ENCODE assay signal across 8 cellular contexts in genomic region chr2:202911203-202911512, GRCh38. TPM values are rescaled to one million over a fixed set of nuclear protein-coding genes. Genes with fewer than 3 reads are reported as not detected.
DNase-seq lines count a peak whose midpoint lies in the region; ATAC-seq, FAIRE-seq and TF ChIP-seq lines count a peak whose summit lies in the region.

No MANE protein-coding gene starts in this region.

- no peak for TF ChIP-seq POLR2A in A549 (IDR thresholded peaks at IDR 0.05; ENCODE audit: low read length)

- H3K4me2 ChIP-seq in A549 = peak overlapping the region; percentile 81

- intact Hi-C loops in left ventricle myocardium inferior (cut with micrococcal nuclease) = no loop called here

- H3K4me3 ChIP-seq in A549 (peak overlapping the region; percentile 84), left ventricle myocardium inferior (peak overlapping the region; percentile 82)

- H3K9me3 ChIP-seq in A549 (no peaks in the 10 kb centered on the region), T-helper 17 cell (ENCODE audit: control insufficient read depth, low read length, poor library complexity, severe bottlenecking) (no peaks in the 10 kb centered on the region), left ventricle myocardium inferior (replicated peaks) (no peaks in the 10 kb centered on the region)

- FAIRE-seq in A549 (lab: Jason Lieb, UNC) = no peak

- peaks cover 17% of the 10 kb centered on the region for H3K4me1 Mint-ChIP-seq in T-helper 17 cell
- H3K4me1 Mint-ChIP-seq in stimulated activated effector memory CD8-positive, alpha-beta T cell treated with anti-CD3 and anti-CD28 coated beads, Interleukin-12 subunit alpha, Interleukin-12 subunit beta, amount 100 ng/mL, for 72 hours = peaks cover 29% of the 10 kb centered on the region

- DNase-seq in A549 (ENCODE audit: low read depth in 1 of 2, low spot score in 1 of 2) = no peak
- DNase-seq in T-helper 17 cell = no peak
- DNase-seq in left ventricle myocardium inferior = no peak
- no peak for DNase-seq in stimulated activated effector memory CD8-positive, alpha-beta T cell treated with anti-CD3 and anti-CD28 coated beads, Interleukin-12 subunit alpha, Interleukin-12 subunit beta, amount 100 ng/mL, for 72 hours (ENCODE audit: low spot score in 2 of 2)
- DNase-seq in NOMO-1 treated with DMSO at 0.1 percent for 48 hours (lab: John Stamatoyannopoulos, UW; ENCODE audit: unreplicated experiment) = no peak
- no peak for DNase-seq in middle frontal gyrus (ENCODE audit: extremely low spot score, low spot score)
- DNase-seq in NCI-H526 treated with DMSO at 0.1 percent for 48 hours (lab: John Stamatoyannopoulos, UW) = no peak

- ATAC-seq in A549 = peak; percentile 14 to 28; a peak in 5 of 6 replicates
- ATAC-seq in GM21717 (IDR thresholded peaks at IDR 0.05; ENCODE audit: unreplicated experiment) = peak; percentile 13
- ATAC-seq in T-helper 17 cell = no peak
- peak; percentile 5 for ATAC-seq in stimulated activated effector memory CD8-positive, alpha-beta T cell treated with anti-CD3 and anti-CD28 coated beads, Interleukin-12 subunit alpha, Interleukin-12 subunit beta, amount 100 ng/mL, for 72 hours

- CTCF ChIA-PET in A549 (lab: Yijun Ruan, JAX) = interaction anchor here (1.0 to 1.4 kb wide), 3 partner anchors 38 to 338 kb away, joined by 3 to 4 read pairs (median 4); no protein-coding TSS in a partner anchor

- no peak for TF ChIP-seq RAD21 in A549 (conservative IDR thresholded peaks at IDR 0.05 in 1 of 2, IDR thresholded peaks at IDR 0.05 in 1 of 2)

- H3K36me3 Mint-ChIP-seq in T-helper 17 cell (ENCODE audit: low read depth) = peaks cover 2% of the 10 kb centered on the region
- H3K36me3 Mint-ChIP-seq in stimulated activated effector memory CD8-positive, alpha-beta T cell treated with anti-CD3 and anti-CD28 coated beads, Interleukin-12 subunit alpha, Interleukin-12 subunit beta, amount 100 ng/mL, for 72 hours = peaks cover 28% of the 10 kb centered on the region

- no peaks in the 10 kb centered on the region for H3K27me3 Mint-ChIP-seq in T-helper 17 cell

- H3K4me3 Mint-ChIP-seq in T-helper 17 cell = peak overlapping the region; percentile 97
- H3K4me3 Mint-ChIP-seq in stimulated activated effector memory CD8-positive, alpha-beta T cell treated with anti-CD3 and anti-CD28 coated beads, Interleukin-12 subunit alpha, Interleukin-12 subunit beta, amount 100 ng/mL, for 72 hours = peak overlapping the region; percentile 89

- H3K27ac Mint-ChIP-seq in T-helper 17 cell = peak overlapping the region; percentile 95
- H3K27ac Mint-ChIP-seq in stimulated activated effector memory CD8-positive, alpha-beta T cell treated with anti-CD3 and anti-CD28 coated beads, Interleukin-12 subunit alpha, Interleukin-12 subunit beta, amount 100 ng/mL, for 72 hours = peak overlapping the region; percentile 94

- H3K36me3 ChIP-seq in left ventricle myocardium inferior = peaks cover 6% of the 10 kb centered on the region

- H3K4me1 ChIP-seq in A549 (peaks cover 15% of the 10 kb centered on the region; the same call in 1 of the 3 replicates), left ventricle myocardium inferior (peaks cover 43% of the 10 kb centered on the region)

- no peaks in the 10 kb centered on the region for H3K27me3 ChIP-seq in left ventricle myocardium inferior (ENCODE audit: low read depth)

- TF ChIP-seq EP300 in A549 (IDR thresholded peaks at IDR 0.05) = no peak

- H3K9me3 Mint-ChIP-seq in stimulated activated effector memory CD8-positive, alpha-beta T cell treated with anti-CD3 and anti-CD28 coated beads, Interleukin-12 subunit alpha, Interleukin-12 subunit beta, amount 100 ng/mL, for 72 hours = no peaks in the 10 kb centered on the region

- peak overlapping the region; percentile 86 to 95 for H3K27ac ChIP-seq in A549
- H3K27ac ChIP-seq in left ventricle myocardium inferior (replicated peaks) = peak overlapping the region; percentile 89

- TF ChIP-seq CTCF in A549 (IDR thresholded peaks at IDR 0.05) = no peak
- no peak for TF ChIP-seq CTCF in left ventricle myocardium inferior (IDR thresholded peaks at IDR 0.05; ENCODE audit: borderline replicate concordance)

- under 1% methylated on average over 8 of the region's 8 CpGs for WGBS in A549 (ENCODE audit: missing lambda C conversion rate)

- POLR2A ChIA-PET in A549 (lab: Yijun Ruan, JAX) = interaction anchor here (0.5 to 0.9 kb wide), 3 partner anchors 91 to 258 kb away, joined by 3 to 6 read pairs (median 3); partner anchors contain the start of gene NBEAL1

TF ChIP-seq in A549, 52 proteins besides CTCF, POLR2A, EP300 and RAD21 (continues in another document):
- TF ChIP-seq CHD4 (IDR thresholded peaks at IDR 0.05; ENCODE audit: borderline replicate concordance) (no peak), POLR2AphosphoS2 (conservative IDR thresholded peaks at IDR 0.05; ENCODE audit: low read length) (no peak), KDM1A (IDR thresholded peaks at IDR 0.05; ENCODE audit: low read depth) (no peak), SREBF2 (IDR thresholded peaks at IDR 0.05) (no peak), CHD2 (IDR thresholded peaks at IDR 0.05; ENCODE audit: low read length, partially characterized antibody) (no peak), ZSCAN20 (CRISPR knock-in tag; IDR thresholded peaks at IDR 0.05) (no peak), REST (IDR thresholded peaks at IDR 0.05) (no peak), HDAC2 (IDR thresholded peaks at IDR 0.05) (no peak), RARB (CRISPR knock-in tag; IDR thresholded peaks at IDR 0.05) (no peak), ZC3H11A (IDR thresholded peaks at IDR 0.05) (no peak), EHMT2 (IDR thresholded peaks at IDR 0.05; ENCODE audit: low read depth) (no peak), E2F6 (IDR thresholded peaks at IDR 0.05; ENCODE audit: borderline replicate concordance, low read depth) (no peak), ZNF302 (CRISPR knock-in tag; IDR thresholded peaks at IDR 0.05) (no peak)

RNA-seq across cellular contexts. Expression of gene WDR12, which starts 0.3 kb away (rescaled TPM):
- polyA plus RNA-seq in A549 (2011; rRNA removed) (74.3 and 120 TPM in 2 replicates), A549 (2017; fragmentation: RNase III; extraction: RNeasy Plus Mini Kit Qiagen cat#74134 plus additional on column Dnase treatment) (47.8 to 57.3 TPM (median 53.6 TPM) in 3 replicates)
- 15.0 and 15.6 TPM in 2 replicates for polyA plus RNA-seq in A549 (2012; cell fraction: cytosol; rRNA removed)
- 7.6 and 10.2 TPM in 2 replicates for polyA plus RNA-seq in A549 (2012; cell fraction: nucleus; rRNA removed)
- polyA minus RNA-seq in A549 (2011; rRNA and poly(A)+ RNA removed) = 14.3 and 14.6 TPM in 2 replicates
- total RNA-seq in T-helper 17 cell (10 to 100 TPM; 13.4 to 18.0 TPM), left ventricle myocardium inferior (62.4 TPM)

RNA-seq across cellular contexts. Expression of gene CARF, which starts 0.9 kb away (rescaled TPM):
- polyA plus RNA-seq in A549 (2011; rRNA removed) (6.0 and 7.9 TPM in 2 replicates), A549 (2017; fragmentation: RNase III; extraction: RNeasy Plus Mini Kit Qiagen cat#74134 plus additional on column Dnase treatment) (2.1 to 3.0 TPM (median 2.3 TPM) in 3 replicates)
- 0.58 and 0.71 TPM in 2 replicates for polyA plus RNA-seq in A549 (2012; cell fraction: cytosol; rRNA removed)
- polyA plus RNA-seq in A549 (2012; cell fraction: nucleus; rRNA removed) = 0.55 and 0.76 TPM in 2 replicates
- polyA minus RNA-seq in A549 (2011; rRNA and poly(A)+ RNA removed) = 3.4 and 5.9 TPM in 2 replicates
- total RNA-seq in T-helper 17 cell (10 to 100 TPM; 10.5 to 11.5 TPM), left ventricle myocardium inferior (8.1 TPM)

RNA-seq across cellular contexts. Expression of gene ICA1L, which starts 39.6 kb away (rescaled TPM):
- 4.7 and 6.0 TPM in 2 replicates for polyA plus RNA-seq in A549 (2011; rRNA removed)
- 0.93 and 1.2 TPM in 2 replicates for polyA plus RNA-seq in A549 (2012; cell fraction: cytosol; rRNA removed)
- 1.5 and 2.1 TPM in 2 replicates for polyA plus RNA-seq in A549 (2012; cell fraction: nucleus; rRNA removed)
- 1.6 to 2.2 TPM (median 2.2 TPM) in 3 replicates for polyA plus RNA-seq in A549 (2017; fragmentation: RNase III; extraction: RNeasy Plus Mini Kit Qiagen cat#74134 plus additional on column Dnase treatment)
- polyA minus RNA-seq in A549 (2011; rRNA and poly(A)+ RNA removed) = 2.1 and 4.6 TPM in 2 replicates
- 1 to 10 TPM; 2.4 to 3.3 TPM for total RNA-seq in T-helper 17 cell
- 6.5 TPM for total RNA-seq in left ventricle myocardium inferior
